Comparison of ENCODE assay signal across 1 cellular context in the genomic region with DNA sequence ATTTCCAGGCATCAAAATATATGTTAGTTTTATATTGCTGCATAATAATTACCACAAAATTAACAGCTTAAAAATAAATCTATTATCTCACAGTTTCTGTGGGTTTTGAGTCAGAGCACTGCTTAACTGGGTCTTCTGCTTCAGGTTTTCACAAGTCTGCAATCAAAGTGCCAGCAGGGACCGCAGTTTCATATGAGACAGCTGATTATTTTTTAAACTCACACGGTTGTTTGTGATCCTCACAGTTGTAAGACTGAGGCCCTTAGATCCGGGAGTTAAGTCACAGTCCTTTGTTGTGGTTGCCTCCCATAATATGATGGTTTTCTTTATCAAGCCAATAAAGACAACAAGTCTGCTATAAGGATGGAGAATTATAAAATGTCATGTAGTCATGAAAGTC.
TF ChIP-seq lines count a peak whose summit lies in the region.

No MANE protein-coding gene starts in this region.

TF ChIP-seq in GM12878, 131 proteins besides CTCF, POLR2A, EP300 and RAD21 (continued from another document):
- TF ChIP-seq, protein P1, sequence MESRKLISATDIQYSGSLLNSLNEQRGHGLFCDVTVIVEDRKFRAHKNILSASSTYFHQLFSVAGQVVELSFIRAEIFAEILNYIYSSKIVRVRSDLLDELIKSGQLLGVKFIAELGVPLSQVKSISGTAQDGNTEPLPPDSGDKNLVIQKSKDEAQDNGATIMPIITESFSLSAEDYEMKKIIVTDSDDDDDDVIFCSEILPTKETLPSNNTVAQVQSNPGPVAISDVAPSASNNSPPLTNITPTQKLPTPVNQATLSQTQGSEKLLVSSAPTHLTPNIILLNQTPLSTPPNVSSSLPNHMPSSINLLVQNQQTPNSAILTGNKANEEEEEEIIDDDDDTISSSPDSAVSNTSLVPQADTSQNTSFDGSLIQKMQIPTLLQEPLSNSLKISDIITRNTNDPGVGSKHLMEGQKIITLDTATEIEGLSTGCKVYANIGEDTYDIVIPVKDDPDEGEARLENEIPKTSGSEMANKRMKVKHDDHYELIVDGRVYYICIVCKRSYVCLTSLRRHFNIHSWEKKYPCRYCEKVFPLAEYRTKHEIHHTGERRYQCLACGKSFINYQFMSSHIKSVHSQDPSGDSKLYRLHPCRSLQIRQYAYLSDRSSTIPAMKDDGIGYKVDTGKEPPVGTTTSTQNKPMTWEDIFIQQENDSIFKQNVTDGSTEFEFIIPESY (IDR thresholded peaks at IDR 0.05), result no peak
- TF ChIP-seq MTA2 (IDR thresholded peaks at IDR 0.05; ENCODE audit: low read depth) (peak; percentile 83), NFIC (IDR thresholded peaks at IDR 0.05; ENCODE audit: low read depth, low read length) (no peak), NRF1 (conservative IDR thresholded peaks at IDR 0.05; ENCODE audit: low read depth, low read length) (no peak), JUND (IDR thresholded peaks at IDR 0.05; ENCODE audit: low read depth, low read length) (no peak), BMI1 (IDR thresholded peaks at IDR 0.05; ENCODE audit: borderline replicate concordance) (no peak), CEBPB (IDR thresholded peaks at IDR 0.05; ENCODE audit: borderline replicate concordance in 1 of 2, low read depth in 2 of 2, low read length in 2 of 2) (no peak), SREBF2 (IDR thresholded peaks at IDR 0.05; ENCODE audit: low read length) (no peak), POU2F2 (IDR thresholded peaks at IDR 0.05; ENCODE audit: borderline replicate concordance, low read depth, low read length) (no peak), ZBED1 (IDR thresholded peaks at IDR 0.05; ENCODE audit: borderline replicate concordance) (no peak), HDGF (IDR thresholded peaks at IDR 0.05) (no peak), ZNF24 (IDR thresholded peaks at IDR 0.05) (no peak)
- TF ChIP-seq, protein P2, sequence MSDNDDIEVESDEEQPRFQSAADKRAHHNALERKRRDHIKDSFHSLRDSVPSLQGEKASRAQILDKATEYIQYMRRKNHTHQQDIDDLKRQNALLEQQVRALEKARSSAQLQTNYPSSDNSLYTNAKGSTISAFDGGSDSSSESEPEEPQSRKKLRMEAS (IDR thresholded peaks at IDR 0.05; ENCODE audit: low read depth, low read length), result no peak
- TF ChIP-seq, protein P3, sequence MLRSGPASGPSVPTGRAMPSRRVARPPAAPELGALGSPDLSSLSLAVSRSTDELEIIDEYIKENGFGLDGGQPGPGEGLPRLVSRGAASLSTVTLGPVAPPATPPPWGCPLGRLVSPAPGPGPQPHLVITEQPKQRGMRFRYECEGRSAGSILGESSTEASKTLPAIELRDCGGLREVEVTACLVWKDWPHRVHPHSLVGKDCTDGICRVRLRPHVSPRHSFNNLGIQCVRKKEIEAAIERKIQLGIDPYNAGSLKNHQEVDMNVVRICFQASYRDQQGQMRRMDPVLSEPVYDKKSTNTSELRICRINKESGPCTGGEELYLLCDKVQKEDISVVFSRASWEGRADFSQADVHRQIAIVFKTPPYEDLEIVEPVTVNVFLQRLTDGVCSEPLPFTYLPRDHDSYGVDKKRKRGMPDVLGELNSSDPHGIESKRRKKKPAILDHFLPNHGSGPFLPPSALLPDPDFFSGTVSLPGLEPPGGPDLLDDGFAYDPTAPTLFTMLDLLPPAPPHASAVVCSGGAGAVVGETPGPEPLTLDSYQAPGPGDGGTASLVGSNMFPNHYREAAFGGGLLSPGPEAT (IDR thresholded peaks at IDR 0.05; ENCODE audit: low read depth), result no peak
- TF ChIP-seq, protein P4, sequence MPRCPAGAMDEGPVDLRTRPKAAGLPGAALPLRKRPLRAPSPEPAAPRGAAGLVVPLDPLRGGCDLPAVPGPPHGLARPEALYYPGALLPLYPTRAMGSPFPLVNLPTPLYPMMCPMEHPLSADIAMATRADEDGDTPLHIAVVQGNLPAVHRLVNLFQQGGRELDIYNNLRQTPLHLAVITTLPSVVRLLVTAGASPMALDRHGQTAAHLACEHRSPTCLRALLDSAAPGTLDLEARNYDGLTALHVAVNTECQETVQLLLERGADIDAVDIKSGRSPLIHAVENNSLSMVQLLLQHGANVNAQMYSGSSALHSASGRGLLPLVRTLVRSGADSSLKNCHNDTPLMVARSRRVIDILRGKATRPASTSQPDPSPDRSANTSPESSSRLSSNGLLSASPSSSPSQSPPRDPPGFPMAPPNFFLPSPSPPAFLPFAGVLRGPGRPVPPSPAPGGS (IDR thresholded peaks at IDR 0.05; ENCODE audit: borderline replicate concordance, insufficient read depth, low read depth, low read length, poor library complexity, severe bottlenecking), result no peak
- TF ChIP-seq, protein P5, sequence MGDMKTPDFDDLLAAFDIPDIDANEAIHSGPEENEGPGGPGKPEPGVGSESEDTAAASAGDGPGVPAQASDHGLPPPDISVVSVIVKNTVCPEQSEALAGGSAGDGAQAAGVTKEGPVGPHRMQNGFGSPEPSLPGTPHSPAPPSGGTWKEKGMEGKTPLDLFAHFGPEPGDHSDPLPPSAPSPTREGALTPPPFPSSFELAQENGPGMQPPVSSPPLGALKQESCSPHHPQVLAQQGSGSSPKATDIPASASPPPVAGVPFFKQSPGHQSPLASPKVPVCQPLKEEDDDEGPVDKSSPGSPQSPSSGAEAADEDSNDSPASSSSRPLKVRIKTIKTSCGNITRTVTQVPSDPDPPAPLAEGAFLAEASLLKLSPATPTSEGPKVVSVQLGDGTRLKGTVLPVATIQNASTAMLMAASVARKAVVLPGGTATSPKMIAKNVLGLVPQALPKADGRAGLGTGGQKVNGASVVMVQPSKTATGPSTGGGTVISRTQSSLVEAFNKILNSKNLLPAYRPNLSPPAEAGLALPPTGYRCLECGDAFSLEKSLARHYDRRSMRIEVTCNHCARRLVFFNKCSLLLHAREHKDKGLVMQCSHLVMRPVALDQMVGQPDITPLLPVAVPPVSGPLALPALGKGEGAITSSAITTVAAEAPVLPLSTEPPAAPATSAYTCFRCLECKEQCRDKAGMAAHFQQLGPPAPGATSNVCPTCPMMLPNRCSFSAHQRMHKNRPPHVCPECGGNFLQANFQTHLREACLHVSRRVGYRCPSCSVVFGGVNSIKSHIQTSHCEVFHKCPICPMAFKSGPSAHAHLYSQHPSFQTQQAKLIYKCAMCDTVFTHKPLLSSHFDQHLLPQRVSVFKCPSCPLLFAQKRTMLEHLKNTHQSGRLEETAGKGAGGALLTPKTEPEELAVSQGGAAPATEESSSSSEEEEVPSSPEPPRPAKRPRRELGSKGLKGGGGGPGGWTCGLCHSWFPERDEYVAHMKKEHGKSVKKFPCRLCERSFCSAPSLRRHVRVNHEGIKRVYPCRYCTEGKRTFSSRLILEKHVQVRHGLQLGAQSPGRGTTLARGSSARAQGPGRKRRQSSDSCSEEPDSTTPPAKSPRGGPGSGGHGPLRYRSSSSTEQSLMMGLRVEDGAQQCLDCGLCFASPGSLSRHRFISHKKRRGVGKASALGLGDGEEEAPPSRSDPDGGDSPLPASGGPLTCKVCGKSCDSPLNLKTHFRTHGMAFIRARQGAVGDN (IDR thresholded peaks at IDR 0.05), result no peak
